ENCODE assay signal across 8 cellular contexts in the genomic region with DNA sequence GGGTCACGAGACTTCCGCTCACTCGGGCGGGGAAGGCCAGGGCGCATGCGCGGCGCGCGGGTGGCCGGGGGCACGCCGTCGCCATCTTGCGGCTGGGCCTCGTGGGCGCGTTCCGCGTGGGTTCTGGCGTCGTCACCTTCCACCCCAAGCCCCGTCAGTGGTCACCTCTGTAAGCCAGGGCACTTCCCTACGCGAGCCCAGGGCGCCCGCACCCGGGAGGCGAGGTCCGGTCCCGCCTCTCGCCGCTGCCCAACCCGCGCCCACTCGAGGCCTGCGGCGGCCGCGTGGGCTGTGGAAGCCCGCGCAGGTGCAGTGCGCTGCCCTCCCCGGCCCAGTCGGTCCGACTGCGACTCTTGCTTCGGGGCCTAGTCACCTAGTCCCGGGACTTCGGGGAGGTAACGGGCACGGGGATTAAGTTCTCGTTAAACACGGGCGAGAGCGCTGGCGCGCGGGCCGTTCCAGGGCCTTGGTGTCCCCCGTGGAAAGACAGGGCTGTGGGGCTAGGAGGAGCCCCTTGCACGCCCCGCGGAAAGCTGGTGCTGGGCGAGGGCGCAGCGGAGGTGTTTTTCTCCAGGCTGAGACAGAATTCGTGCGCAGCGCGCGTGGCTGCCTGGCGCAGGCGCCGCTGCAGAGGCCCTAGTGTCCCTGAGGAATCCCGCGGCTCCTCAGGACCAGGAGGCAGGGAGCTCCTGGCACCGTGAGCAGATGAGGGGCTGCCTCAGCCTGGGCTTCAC. TPM values are rescaled to one million over a fixed set of nuclear protein-coding genes. Genes with fewer than 3 reads are reported as not detected.
A peak's percentile ranks its signal among the peaks of the same experiment; 100 is the strongest.
DNase-seq lines count a peak whose midpoint lies in the region; FAIRE-seq and TF ChIP-seq lines count a peak whose summit lies in the region.

No MANE protein-coding gene starts in this region.

- FAIRE-seq in frontal cortex (lab: Jason Lieb, UNC), result no peak

- H3K4me3 ChIP-seq in SJCRH30, result peak overlapping the region; percentile 83
- H3K4me3 ChIP-seq in neutrophil (ENCODE audit: low read depth in 1 of 2, low read length in 1 of 2), result peak overlapping the region; percentile 91 to 96

- H3K36me3 ChIP-seq in SJCRH30, result peaks cover 22% of the 10 kb centered on the region
- peaks cover 34% of the 10 kb centered on the region for H3K36me3 ChIP-seq in neutrophil

- DNase-seq in CMK (ENCODE audit: low read depth), result peak; percentile 85
- DNase-seq in GM20000 (ENCODE audit: low spot score), result peak; percentile 100
- peak; percentile 80 for DNase-seq in KG1 (lab: John Stamatoyannopoulos, UW)
- peak; percentile 97 to 98 for DNase-seq in SJCRH30
- DNase-seq in activated naive CD4-positive, alpha-beta T cell (lab: John Stamatoyannopoulos, UW), result peak; percentile 88 to 95 (median 92)
- DNase-seq in frontal cortex (ENCODE audit: low spot score in 2 of 2), result peak; percentile 99
- DNase-seq in superior temporal gyrus (ENCODE audit: extremely low spot score), result peak; percentile 83

- no peaks in the 10 kb centered on the region for H3K9me3 ChIP-seq in SJCRH30 (replicated peaks)
- H3K9me3 ChIP-seq in neutrophil, result no peaks in the 10 kb centered on the region

- TF ChIP-seq CTCF in GM20000 (IDR thresholded peaks at IDR 0.05; ENCODE audit: extremely low read depth, missing control alignments) (no peak), neutrophil (IDR thresholded peaks at IDR 0.05) (peak; percentile 53)

- H3K4me1 ChIP-seq in SJCRH30 (peaks cover 7% of the 10 kb centered on the region), neutrophil (ENCODE audit: control insufficient read depth in 1 of 2, insufficient read depth in 1 of 2, low read depth in 1 of 2, low read length in 1 of 2) (peaks cover 32 to 41% of the 10 kb centered on the region in 2 experiments)

- H3K27ac ChIP-seq in SJCRH30 (peak overlapping the region; percentile 91), neutrophil (peak overlapping the region; percentile 96)

- no peaks in the 10 kb centered on the region for H3K27me3 ChIP-seq in SJCRH30
- H3K27me3 ChIP-seq in neutrophil, result no peaks in the 10 kb centered on the region

RNA-seq across cellular contexts. Expression of a gene that starts 0.4 kb away (rescaled TPM):
- total RNA-seq in SJCRH30 (2014; rRNA removed; shearing (Covaris generic)), result 201 and 216 TPM in 2 replicates
- total RNA-seq in frontal cortex, result 22.4 TPM

RNA-seq across cellular contexts. Expression of a gene that starts 11.2 kb away (rescaled TPM):
- total RNA-seq in SJCRH30 (2014; rRNA removed; shearing (Covaris generic)), result 558 and 620 TPM in 2 replicates
- 66.0 TPM for total RNA-seq in frontal cortex

RNA-seq across cellular contexts. Expression of a gene that starts 19.8 kb away (rescaled TPM):
- total RNA-seq in SJCRH30 (2014; rRNA removed; shearing (Covaris generic)), result 512 and 516 TPM in 2 replicates
- total RNA-seq in frontal cortex, result 92.1 TPM

RNA-seq across cellular contexts. Expression of a gene that starts 20.0 kb away (rescaled TPM):
- 266 and 312 TPM in 2 replicates for total RNA-seq in SJCRH30 (2014; rRNA removed; shearing (Covaris generic))
- 60.3 TPM for total RNA-seq in frontal cortex

RNA-seq across cellular contexts. Expression of a gene that starts 30.5 kb away (rescaled TPM):
- total RNA-seq in SJCRH30 (2014; rRNA removed; shearing (Covaris generic)), result 3.8 and 4.9 TPM in 2 replicates
- 1.2 TPM for total RNA-seq in frontal cortex

Comparison
In these comparisons a context has a peak if more than half of its experiments do, and no peak if none do; other contexts are left out.
1. Peak in every context shown above with its lines: DNase-seq, H3K4me3 ChIP-seq and H3K27ac ChIP-seq.